12 cellular contexts compared by ENCODE assay signal in genomic region chr11:110337570-110338193, GRCh38. TPM values are rescaled to one million over a fixed set of nuclear protein-coding genes. Genes with fewer than 3 reads are reported as not detected.
A peak's percentile ranks its signal among the peaks of the same experiment; 100 is the strongest.
DNase-seq lines count a peak whose midpoint lies in the region; ATAC-seq and TF ChIP-seq lines count a peak whose summit lies in the region.
"Had no signal": no experiment of that assay in that cellular context is flagged by ENCODE, and none has a peak within 500 bp of the region (broad histone marks: within the 10 kb centered on the region; RNA-seq: fewer than 3 reads in every experiment).

No MANE protein-coding gene starts in this region.

- H3K9me3 Mint-ChIP-seq in activated CD4-positive, alpha-beta T cell treated with anti-CD3 and anti-CD28 coated beads, Interleukin-2, amount 10 ng/mL, durations not matched to agents 24 days and 14 days: peaks cover 8% of the 10 kb centered on the region
- H3K9me3 Mint-ChIP-seq: immature natural killer cell had no signal

- intact Hi-C loops in activated CD4-positive, alpha-beta T cell treated with anti-CD3 and anti-CD28 coated beads, Interleukin-2, amount 10 ng/mL, durations not matched to agents 24 days and 14 days (cut with micrococcal nuclease): loop anchor here (1.0 kb wide), 3 partner anchors 8 to 12 kb away; no protein-coding TSS in a partner anchor
- intact Hi-C loops in thyroid gland (cut with DNase I): no loop called here

- H3K9me3 ChIP-seq in RWPE2 (ENCODE audit: severe bottlenecking): no peaks in the 10 kb centered on the region
- no peaks in the 10 kb centered on the region for H3K9me3 ChIP-seq in smooth muscle cell (replicated peaks; ENCODE audit: low read depth)
- no peaks in the 10 kb centered on the region for H3K9me3 ChIP-seq in thyroid gland
- H3K9me3 ChIP-seq: tibial artery had no signal

- DNase-seq in activated CD4-positive, alpha-beta T cell treated with anti-CD3 and anti-CD28 coated beads, Interleukin-2, amount 10 ng/mL, durations not matched to agents 24 days and 14 days: peak; percentile 80
- DNase-seq in activated CD4-positive, alpha-beta T cell treated with anti-CD3 and anti-CD28 coated beads, Interleukin-2, amount 50 U/mL, for 1 hour: no peak
- DNase-seq in RWPE2 (ENCODE audit: low spot score) (no peak), dermis blood vessel endothelial cell (peak; percentile 72), smooth muscle cell (lab: John Stamatoyannopoulos, UW; ENCODE audit: unreplicated experiment) (no peak), midbrain (lab: John Stamatoyannopoulos, UW) (no peak), thyroid gland (no peak), NOMO-1 treated with DMSO at 0.1 percent for 48 hours (lab: John Stamatoyannopoulos, UW; ENCODE audit: unreplicated experiment) (no peak)
- DNase-seq: immature natural killer cell, NCI-H510A treated with DMSO at 0.1 percent for 48 hours, tibial artery had no signal

- no peaks in the 10 kb centered on the region for H4K20me1 ChIP-seq in smooth muscle cell (ENCODE audit: low read depth)

- ATAC-seq in RWPE2 (ENCODE audit: low read depth): peak; percentile 91

- no peaks in the 10 kb centered on the region for H3K27me3 Mint-ChIP-seq in activated CD4-positive, alpha-beta T cell treated with anti-CD3 and anti-CD28 coated beads, Interleukin-2, amount 10 ng/mL, durations not matched to agents 24 days and 14 days

- WGBS in smooth muscle cell (ENCODE audit: low lambda C conversion rate): 16% methylated on average over 4 of the region's 4 CpGs
- WGBS in thyroid gland, 2 donors: 75 to 76% methylated on average over 4 of the region's 4 CpGs

- H3K36me3 ChIP-seq in RWPE2 (ENCODE audit: low read depth): no peaks in the 10 kb centered on the region
- H3K36me3 ChIP-seq in smooth muscle cell (ENCODE audit: low read depth): no peaks in the 10 kb centered on the region
- no peaks in the 10 kb centered on the region for H3K36me3 ChIP-seq in thyroid gland
- H3K36me3 ChIP-seq: tibial artery had no signal

- TF ChIP-seq CTCF in RWPE2 (IDR thresholded peaks at IDR 0.05; ENCODE audit: poor library complexity, severe bottlenecking): no peak
- no peak for TF ChIP-seq CTCF in smooth muscle cell (IDR thresholded peaks at IDR 0.05; ENCODE audit: borderline replicate concordance, insufficient read depth, poor library complexity, severe bottlenecking)
- no peak for TF ChIP-seq CTCF in thyroid gland (IDR thresholded peaks at IDR 0.05)

- peak overlapping the region; percentile 31 for H3K4me2 ChIP-seq in smooth muscle cell

- H3K4me1 ChIP-seq in RWPE2 (ENCODE audit: insufficient read depth, poor library complexity, severe bottlenecking) (peaks cover 10% of the 10 kb centered on the region), smooth muscle cell (ENCODE audit: low read depth) (no peaks in the 10 kb centered on the region), thyroid gland (no peaks in the 10 kb centered on the region)
- H3K4me1 ChIP-seq: tibial artery had no signal

- H2AFZ ChIP-seq in smooth muscle cell (ENCODE audit: low read depth): no peak overlapping the region

- H3K9ac ChIP-seq in smooth muscle cell (ENCODE audit: low read depth): no peak overlapping the region

- H3F3A ChIP-seq in smooth muscle cell (ENCODE audit: low read depth): no peaks in the 10 kb centered on the region

- H3K27ac ChIP-seq in RWPE2 (ENCODE audit: poor library complexity, severe bottlenecking): no peak overlapping the region
- peak overlapping the region; percentile 77 for H3K27ac ChIP-seq in smooth muscle cell (ENCODE audit: low read depth)
- H3K27ac ChIP-seq in thyroid gland: no peak overlapping the region
- H3K27ac ChIP-seq: coronary artery, tibial artery had no signal

- H3K79me2 ChIP-seq in smooth muscle cell (ENCODE audit: low read depth): no peaks in the 10 kb centered on the region

- H3K36me3 Mint-ChIP-seq in activated CD4-positive, alpha-beta T cell treated with anti-CD3 and anti-CD28 coated beads, Interleukin-2, amount 10 ng/mL, durations not matched to agents 24 days and 14 days (ENCODE audit: low read depth): peaks cover 26% of the 10 kb centered on the region
- H3K36me3 Mint-ChIP-seq: immature natural killer cell had no signal

- H3K4me3 Mint-ChIP-seq in activated CD4-positive, alpha-beta T cell treated with anti-CD3 and anti-CD28 coated beads, Interleukin-2, amount 10 ng/mL, durations not matched to agents 24 days and 14 days: no peak overlapping the region
- H3K4me3 Mint-ChIP-seq: immature natural killer cell had no signal

- H3K4me3 ChIP-seq in RWPE2 (ENCODE audit: severe bottlenecking) (no peak overlapping the region), smooth muscle cell (no peak overlapping the region), thyroid gland (replicated peaks in 1 of 3) (no peak overlapping the region)
- H3K4me3 ChIP-seq: coronary artery, tibial artery had no signal

- no peaks in the 10 kb centered on the region for H3K27me3 ChIP-seq in RWPE2 (ENCODE audit: insufficient read depth, poor library complexity, severe bottlenecking)
- H3K27me3 ChIP-seq in smooth muscle cell (ENCODE audit: low read depth): no peaks in the 10 kb centered on the region
- no peaks in the 10 kb centered on the region for H3K27me3 ChIP-seq in thyroid gland
- H3K27me3 ChIP-seq: tibial artery had no signal

- H3K4me1 Mint-ChIP-seq in activated CD4-positive, alpha-beta T cell treated with anti-CD3 and anti-CD28 coated beads, Interleukin-2, amount 10 ng/mL, durations not matched to agents 24 days and 14 days: peaks cover 23% of the 10 kb centered on the region
- H3K4me1 Mint-ChIP-seq: immature natural killer cell had no signal

- H3K27ac Mint-ChIP-seq in activated CD4-positive, alpha-beta T cell treated with anti-CD3 and anti-CD28 coated beads, Interleukin-2, amount 10 ng/mL, durations not matched to agents 24 days and 14 days: peak overlapping the region; percentile 52
- H3K27ac Mint-ChIP-seq: immature natural killer cell had no signal

- no peak for TF ChIP-seq POLR2A in thyroid gland (IDR thresholded peaks at IDR 0.05)

RNA-seq across cellular contexts. Expression of gene RDX, which starts 41.3 kb away (rescaled TPM):
- 87.6 and 88.4 TPM in 2 replicates for total RNA-seq in activated CD4-positive, alpha-beta T cell treated with anti-CD3 and anti-CD28 coated beads, Interleukin-2, amount 10 ng/mL, durations not matched to agents 24 days and 14 days
- total RNA-seq in dermis blood vessel endothelial cell (166 and 217 TPM in 2 replicates), smooth muscle cell (146 and 165 TPM in 2 replicates), thyroid gland (100 to 1,000 TPM in 2 of 4 donors, 10 to 100 TPM in 2; 83.2 to 138 (median 107) TPM)
- polyA plus RNA-seq in smooth muscle cell: 137 and 217 TPM in 2 replicates

Comparison
In these comparisons a context has a peak if more than half of its experiments do, and no peak if none do; other contexts are left out.
1. DNase-seq: peak in activated CD4-positive, alpha-beta T cell treated with anti-CD3 and anti-CD28 coated beads, Interleukin-2, amount 10 ng/mL, durations not matched to agents 24 days and 14 days (single experiment) and dermis blood vessel endothelial cell (single experiment); none in activated CD4-positive, alpha-beta T cell treated with anti-CD3 and anti-CD28 coated beads, Interleukin-2, amount 50 U/mL, for 1 hour (single experiment), RWPE2 (single experiment), smooth muscle cell (single experiment), midbrain (single experiment), thyroid gland (0 of 2) and NOMO-1 treated with DMSO at 0.1 percent for 48 hours (single experiment).